15 cellular contexts compared by ENCODE assay signal in genomic region chr11:70530010-70530409, GRCh38.
DNase-seq lines count a peak whose midpoint lies in the region; ATAC-seq and TF ChIP-seq lines count a peak whose summit lies in the region.
"Had no signal": no experiment of that assay in that cellular context is flagged by ENCODE, and none has a peak within 500 bp of the region (broad histone marks: within the 10 kb centered on the region; RNA-seq: fewer than 3 reads in every experiment).

No MANE protein-coding gene starts in this region.

- H3K9me3 ChIP-seq in right cardiac atrium (ENCODE audit: control insufficient read depth, low read length): no peaks in the 10 kb centered on the region
- no peaks in the 10 kb centered on the region for H3K9me3 ChIP-seq in right atrium auricular region
- no peaks in the 10 kb centered on the region for H3K9me3 ChIP-seq in osteoblast (ENCODE audit: low read depth, low read length)

- H3K27me3 ChIP-seq in right cardiac atrium (ENCODE audit: control insufficient read depth, insufficient read depth): no peaks in the 10 kb centered on the region
- no peaks in the 10 kb centered on the region for H3K27me3 ChIP-seq in right atrium auricular region
- no peaks in the 10 kb centered on the region for H3K27me3 ChIP-seq in osteoblast (ENCODE audit: insufficient read depth, low read length)
- H3K27me3 ChIP-seq: BLaER1 treated with 17β-estradiol and CSF1 and Interleukin-3, amounts not matched to agents 10 nM and 100 nM had no signal

- ATAC-seq in right cardiac atrium: no peak
- no peak for ATAC-seq in activated T-cell treated with anti-CD3 and anti-CD28 coated beads, Interleukin-2, amount 50 U/mL, for 72 hours (replicated peaks in 1 of 2)
- ATAC-seq: CD8-positive, alpha-beta T cell had no signal

- peaks cover 3% of the 10 kb centered on the region for H4K20me1 ChIP-seq in osteoblast (ENCODE audit: insufficient read depth, low read length)
- H4K20me1 ChIP-seq: BLaER1 treated with 17β-estradiol and CSF1 and Interleukin-3, amounts not matched to agents 10 nM and 100 nM had no signal

- H3K27me3 Mint-ChIP-seq in chondrocyte (ENCODE audit: low read depth): peaks cover 2% of the 10 kb centered on the region
- no peaks in the 10 kb centered on the region for H3K27me3 Mint-ChIP-seq in activated T-cell treated with anti-CD3 and anti-CD28 coated beads, Interleukin-2, amount 50 U/mL, for 72 hours (ENCODE audit: low read depth)
- H3K27me3 Mint-ChIP-seq: B cell had no signal

- H3K9me3 Mint-ChIP-seq in chondrocyte (ENCODE audit: low read depth): no peaks in the 10 kb centered on the region
- peaks cover 4 to 6% of the 10 kb centered on the region in 2 donors for H3K9me3 Mint-ChIP-seq in activated T-cell treated with anti-CD3 and anti-CD28 coated beads, Interleukin-2, amount 50 U/mL, for 72 hours
- H3K9me3 Mint-ChIP-seq: CD8-positive, alpha-beta T cell had no signal

- H3K27ac Mint-ChIP-seq in chondrocyte (ENCODE audit: unreplicated experiment): no peak overlapping the region
- no peak overlapping the region for H3K27ac Mint-ChIP-seq in activated T-cell treated with anti-CD3 and anti-CD28 coated beads, Interleukin-2, amount 50 U/mL, for 72 hours
- H3K27ac Mint-ChIP-seq: B cell; CD8-positive, alpha-beta T cell had no signal

- H3K4me1 ChIP-seq in right cardiac atrium (ENCODE audit: control insufficient read depth, insufficient read depth, low read length): no peaks in the 10 kb centered on the region
- H3K4me1 ChIP-seq in right atrium auricular region: no peaks in the 10 kb centered on the region
- H3K4me1 ChIP-seq in osteoblast (ENCODE audit: insufficient read depth, low read length): no peaks in the 10 kb centered on the region
- H3K4me1 ChIP-seq: BLaER1 treated with 17β-estradiol and CSF1 and Interleukin-3, amounts not matched to agents 10 nM and 100 nM had no signal

- H3K27ac ChIP-seq in right cardiac atrium (ENCODE audit: low read length) (no peak overlapping the region), right atrium auricular region (no peak overlapping the region), osteoblast (ENCODE audit: low read depth, low read length) (no peak overlapping the region)
- H3K27ac ChIP-seq: BLaER1 treated with 17β-estradiol and CSF1 and Interleukin-3, amounts not matched to agents 10 nM and 100 nM had no signal

- H3K36me3 Mint-ChIP-seq in chondrocyte (ENCODE audit: low read depth): no peaks in the 10 kb centered on the region
- H3K36me3 Mint-ChIP-seq in activated T-cell treated with anti-CD3 and anti-CD28 coated beads, Interleukin-2, amount 50 U/mL, for 72 hours (ENCODE audit: insufficient read depth in 2 of 2): no peaks in the 10 kb centered on the region
- H3K36me3 Mint-ChIP-seq: CD8-positive, alpha-beta T cell had no signal

- H3K4me1 Mint-ChIP-seq in chondrocyte (ENCODE audit: low read depth): no peaks in the 10 kb centered on the region
- no peaks in the 10 kb centered on the region for H3K4me1 Mint-ChIP-seq in activated T-cell treated with anti-CD3 and anti-CD28 coated beads, Interleukin-2, amount 50 U/mL, for 72 hours (ENCODE audit: low read depth)
- H3K4me1 Mint-ChIP-seq: B cell had no signal

- H3K36me3 ChIP-seq in right atrium auricular region (no peaks in the 10 kb centered on the region), osteoblast (ENCODE audit: insufficient read depth, low read length) (no peaks in the 10 kb centered on the region)
- H3K36me3 ChIP-seq: BLaER1 treated with 17β-estradiol and CSF1 and Interleukin-3, amounts not matched to agents 10 nM and 100 nM had no signal

- H3K4me2 ChIP-seq in osteoblast (ENCODE audit: insufficient read depth, low read length): no peak overlapping the region
- H3K4me2 ChIP-seq: BLaER1 treated with 17β-estradiol and CSF1 and Interleukin-3, amounts not matched to agents 10 nM and 100 nM had no signal

- TF ChIP-seq CTCF in right atrium auricular region (IDR thresholded peaks at IDR 0.05): no peak
- no peak for TF ChIP-seq CTCF in chondrocyte (IDR thresholded peaks at IDR 0.05)
- no peak for TF ChIP-seq CTCF in osteoblast (IDR thresholded peaks at IDR 0.05; ENCODE audit: extremely low read depth, low read depth, low read length)

- H3K4me3 ChIP-seq in right cardiac atrium (ENCODE audit: low read length) (no peak overlapping the region), right atrium auricular region (no peak overlapping the region), osteoblast (ENCODE audit: insufficient read depth, low read length) (no peak overlapping the region)
- H3K4me3 ChIP-seq: BLaER1 treated with 17β-estradiol and CSF1 and Interleukin-3, amounts not matched to agents 10 nM and 100 nM had no signal

- intact Hi-C loops in right cardiac atrium (cut with DNase I): no loop called here

- H3K4me3 Mint-ChIP-seq in chondrocyte (ENCODE audit: unreplicated experiment): no peak overlapping the region
- no peak overlapping the region for H3K4me3 Mint-ChIP-seq in activated T-cell treated with anti-CD3 and anti-CD28 coated beads, Interleukin-2, amount 50 U/mL, for 72 hours
- H3K4me3 Mint-ChIP-seq: B cell; CD8-positive, alpha-beta T cell; H9 had no signal

- no peak overlapping the region for H2AFZ ChIP-seq in osteoblast (ENCODE audit: low read length)

- 87% methylated on average over 10 of the region's 10 CpGs for WGBS in right cardiac atrium

- H3K79me2 ChIP-seq in osteoblast (ENCODE audit: insufficient read depth, low read length): no peaks in the 10 kb centered on the region

- DNase-seq in right cardiac atrium: peak in 2 of 3 donors; percentile 7 to 33
- DNase-seq in right atrium auricular region (ENCODE audit: low spot score): no peak
- peak; percentile 28 for DNase-seq in chondrocyte (ENCODE audit: low spot score)
- DNase-seq in osteoblast (ENCODE audit: insufficient read length, low spot score, missing footprints): peak; percentile 15
- no peak for DNase-seq in activated T-cell treated with anti-CD3 and anti-CD28 coated beads, Interleukin-2, amount 50 U/mL, for 72 hours
- no peak for DNase-seq in NCI-H1436 treated with DMSO at 0.1 percent for 48 hours (lab: John Stamatoyannopoulos, UW)
- DNase-seq in OCI-M2 (lab: John Stamatoyannopoulos, UW; ENCODE audit: unreplicated experiment): no peak
- DNase-seq: Calu3; CD8-positive, alpha-beta T cell; DMS79 treated with DMSO at 0.1 percent for 48 hours; GF-D8; GOT3; H9 had no signal

Comparison
In these comparisons a context has a peak if more than half of its experiments do, and no peak if none do; other contexts are left out.
1. DNase-seq: peak in right cardiac atrium (2 of 3), chondrocyte (single experiment) and osteoblast (single experiment); none in right atrium auricular region (single experiment), activated T-cell treated with anti-CD3 and anti-CD28 coated beads, Interleukin-2, amount 50 U/mL, for 72 hours (0 of 2), NCI-H1436 treated with DMSO at 0.1 percent for 48 hours (single experiment) and OCI-M2 (single experiment).